24 cellular contexts compared by ENCODE assay signal in genomic region chr11:120467627-120468026, GRCh38. TPM values are rescaled to one million over a fixed set of nuclear protein-coding genes. Genes with fewer than 3 reads are reported as not detected.
A peak's percentile ranks its signal among the peaks of the same experiment; 100 is the strongest.
DNase-seq lines count a peak whose midpoint lies in the region; ATAC-seq, FAIRE-seq and TF ChIP-seq lines count a peak whose summit lies in the region.
"Had no signal": no experiment of that assay in that cellular context is flagged by ENCODE, and none has a peak within 500 bp of the region (broad histone marks: within the 10 kb centered on the region; RNA-seq: fewer than 3 reads in every experiment).

No MANE protein-coding gene starts in this region.

- no peaks in the 10 kb centered on the region for H4K20me1 ChIP-seq in mammary epithelial cell (ENCODE audit: insufficient read depth, low read length)

- 89% methylated on average over 6 of the region's 6 CpGs for WGBS in mammary epithelial cell (ENCODE audit: low coverage, missing lambda C conversion rate)
- WGBS in small intestine, 3 donors: 63 to 87% (median 85%) methylated on average over 6 of the region's 6 CpGs
- WGBS in tibial nerve, 2 donors: 93 to 97% methylated on average over 6 of the region's 6 CpGs

- H3K27ac Mint-ChIP-seq in MCF 10A (ENCODE audit: low read depth, unreplicated experiment): no peak overlapping the region
- H3K27ac Mint-ChIP-seq: activated naive CD4-positive, alpha-beta T cell treated with anti-CD3 and anti-CD28 coated beads, Interleukin-2, amount 50 U/mL, for 72 hours; activated T-helper 17 cell treated with anti-CD3 and anti-CD28 coated beads, Interleukin-2, amount 50 U/mL, for 72 hours; type B pancreatic cell; WTC11 had no signal

- H3K79me2 ChIP-seq in mammary epithelial cell (ENCODE audit: insufficient read depth, low read length): no peaks in the 10 kb centered on the region

- no peak overlapping the region for H2AFZ ChIP-seq in mammary epithelial cell (ENCODE audit: low read depth, low read length)

- DNase-seq in mammary epithelial cell (peak; percentile 7), MCF 10A (ENCODE audit: unreplicated experiment) (no peak), LNCaP clone FGC (ENCODE audit: low read depth) (peak; percentile 37), amniotic epithelial cell (ENCODE audit: low read depth) (peak; percentile 57), small intestine (peak; percentile 2), NCI-H1105 (lab: John Stamatoyannopoulos, UW) (no peak), tibial nerve (ENCODE audit: low spot score in 2 of 2) (no peak)
- DNase-seq: activated CD4-positive, alpha-beta T cell treated with anti-CD3 and anti-CD28 coated beads, Interleukin-2, amount 50 U/mL, for 4 hours; AML-193; heart right ventricle; left colon; mesendoderm; NCI-H1092; NCI-H187 treated with DMSO at 0.1 percent for 48 hours; T1000 had no signal

- no peak for ATAC-seq in GM21576 (IDR thresholded peaks at IDR 0.05; ENCODE audit: unreplicated experiment)
- ATAC-seq: activated naive CD4-positive, alpha-beta T cell treated with anti-CD3 and anti-CD28 coated beads, Interleukin-2, amount 50 U/mL, for 72 hours; activated T-helper 17 cell treated with anti-CD3 and anti-CD28 coated beads, Interleukin-2, amount 50 U/mL, for 72 hours; heart right ventricle; left colon; WTC11 had no signal

- no TSS peak for BruUV-seq in mammary epithelial cell (replicated peaks; lab: Mats Ljungman, UMichigan)
- no TSS peak for BruUV-seq in MCF 10A (replicated peaks; lab: Mats Ljungman, UMichigan)

- no peak for TF ChIP-seq EP300 in tibial nerve (IDR thresholded peaks at IDR 0.05)

- peaks cover 90% of the 10 kb centered on the region for H3K36me3 Mint-ChIP-seq in MCF 10A (ENCODE audit: insufficient read depth, unreplicated experiment)

- CTCF ChIA-PET in mammary epithelial cell (lab: Charles Lee; ENCODE audit: low non-redundant PET): no interaction called here
- CTCF ChIA-PET in MCF 10A (lab: Yijun Ruan, JAX): no interaction called here

- H3K4me1 Mint-ChIP-seq in MCF 10A (ENCODE audit: insufficient read depth, unreplicated experiment): no peaks in the 10 kb centered on the region
- H3K4me1 Mint-ChIP-seq: activated T-helper 17 cell treated with anti-CD3 and anti-CD28 coated beads, Interleukin-2, amount 50 U/mL, for 72 hours; WTC11 had no signal

- in situ Hi-C loops in mammary epithelial cell (cut with MboI; ENCODE audit: low sequenced_read_pairs in 2 of 2): no loop called here

- H3K36me3 ChIP-seq in mammary epithelial cell (ENCODE audit: insufficient read depth, low read length): peaks cover 6% of the 10 kb centered on the region
- peaks cover 9 to 21% of the 10 kb centered on the region in 2 donors for H3K36me3 ChIP-seq in small intestine (ENCODE audit: control insufficient read depth in 2 of 2, insufficient read depth in 2 of 2, low read length in 2 of 2)
- H3K36me3 ChIP-seq in tibial nerve: peaks cover 3 to 98% (median 9%) of the 10 kb centered on the region in 3 donors
- H3K36me3 ChIP-seq: neutrophil had no signal

- no peak overlapping the region for H3K9ac ChIP-seq in mammary epithelial cell (ENCODE audit: insufficient read depth, low read length)
- H3K9ac ChIP-seq: KMS-11 had no signal

- H3K27me3 Mint-ChIP-seq in MCF 10A (ENCODE audit: insufficient read depth, unreplicated experiment): no peaks in the 10 kb centered on the region
- H3K27me3 Mint-ChIP-seq: activated T-helper 17 cell treated with anti-CD3 and anti-CD28 coated beads, Interleukin-2, amount 50 U/mL, for 72 hours; type B pancreatic cell had no signal

- no peak overlapping the region for H3K27ac ChIP-seq in mammary epithelial cell (ENCODE audit: insufficient read depth, low read depth, low read length)
- no peak overlapping the region for H3K27ac ChIP-seq in small intestine (ENCODE audit: low read depth in 1 of 2, low read length in 1 of 2)
- H3K27ac ChIP-seq in tibial nerve: no peak overlapping the region
- H3K27ac ChIP-seq: 22Rv1, epithelial cell of prostate, heart right ventricle, KMS-11, neutrophil had no signal

- no peak overlapping the region for H3K4me2 ChIP-seq in mammary epithelial cell (ENCODE audit: insufficient read depth, low read depth, low read length)
- H3K4me2 ChIP-seq: KMS-11 had no signal

- no peak for FAIRE-seq in small intestine (lab: Jason Lieb, UNC)

- no peak for TF ChIP-seq POLR2A in tibial nerve (IDR thresholded peaks at IDR 0.05)

- H3K27me3 ChIP-seq in mammary epithelial cell (ENCODE audit: insufficient read depth, low read length): no peaks in the 10 kb centered on the region
- H3K27me3 ChIP-seq in small intestine (ENCODE audit: control insufficient read depth in 2 of 2, insufficient read depth in 2 of 2, low read length in 2 of 2): no peaks in the 10 kb centered on the region
- no peaks in the 10 kb centered on the region for H3K27me3 ChIP-seq in tibial nerve
- H3K27me3 ChIP-seq: heart right ventricle had no signal

- TF ChIP-seq CTCF in mammary epithelial cell (conservative IDR thresholded peaks at IDR 0.05 in 1 of 2, IDR thresholded peaks at IDR 0.05 in 1 of 2; ENCODE audit: extremely low read depth in 1 of 2, insufficient read depth in 1 of 2, low read depth in 1 of 2, low read length in 2 of 2) (no peak), MCF 10A (IDR thresholded peaks at IDR 0.05; ENCODE audit: unreplicated experiment) (no peak), LNCaP clone FGC (IDR thresholded peaks at IDR 0.05; ENCODE audit: control insufficient read depth, extremely low read depth, insufficient read depth) (no peak), tibial nerve (IDR thresholded peaks at IDR 0.05) (no peak)

- H3K9me3 ChIP-seq in mammary epithelial cell (replicated peaks; ENCODE audit: insufficient read depth, low read length): no peaks in the 10 kb centered on the region
- H3K9me3 ChIP-seq in small intestine (ENCODE audit: control insufficient read depth, low read depth): no peaks in the 10 kb centered on the region
- no peaks in the 10 kb centered on the region for H3K9me3 ChIP-seq in tibial nerve
- H3K9me3 ChIP-seq: heart right ventricle, neutrophil had no signal

- intact Hi-C loops in mammary epithelial cell (cut with micrococcal nuclease): no loop called here
- intact Hi-C loops in MCF 10A (cut with micrococcal nuclease): no loop called here

- H3K4me3 Mint-ChIP-seq in MCF 10A (ENCODE audit: unreplicated experiment): no peak overlapping the region
- H3K4me3 Mint-ChIP-seq: activated T-helper 17 cell treated with anti-CD3 and anti-CD28 coated beads, Interleukin-2, amount 50 U/mL, for 72 hours; type B pancreatic cell; WTC11 had no signal

- H3K4me3 ChIP-seq in mammary epithelial cell (replicated peaks in 1 of 3; ENCODE audit: insufficient read depth in 1 of 3, low read depth in 2 of 3, low read length in 3 of 3): no peak overlapping the region
- H3K4me3 ChIP-seq in LNCaP clone FGC (ENCODE audit: low read depth, low read length): no peak overlapping the region
- H3K4me3 ChIP-seq in small intestine (ENCODE audit: low read depth in 1 of 2, low read length in 2 of 2): no peak overlapping the region
- no peak overlapping the region for H3K4me3 ChIP-seq in tibial nerve
- H3K4me3 ChIP-seq: heart right ventricle had no signal

- dilution Hi-C loops in mammary epithelial cell (cut with HindIII; ENCODE audit: low sequenced_read_pairs): no loop called here

- H3K9me3 Mint-ChIP-seq in MCF 10A (ENCODE audit: unreplicated experiment): no peaks in the 10 kb centered on the region
- H3K9me3 Mint-ChIP-seq: activated naive CD4-positive, alpha-beta T cell treated with anti-CD3 and anti-CD28 coated beads, Interleukin-2, amount 50 U/mL, for 72 hours; activated T-helper 17 cell treated with anti-CD3 and anti-CD28 coated beads, Interleukin-2, amount 50 U/mL, for 72 hours; type B pancreatic cell; WTC11 had no signal

- POLR2A ChIA-PET in MCF 10A (lab: Yijun Ruan, JAX): interaction anchor here (1.1 kb wide), 1 partner anchor 132 kb away, joined by 3 read pairs; no protein-coding TSS in a partner anchor

- H3K4me1 ChIP-seq in mammary epithelial cell (ENCODE audit: insufficient read depth, low read length): no peaks in the 10 kb centered on the region
- H3K4me1 ChIP-seq in small intestine (ENCODE audit: control insufficient read depth in 2 of 2, insufficient read depth in 1 of 2, low read depth in 1 of 2, low read length in 1 of 2): no peaks in the 10 kb centered on the region
- no peaks in the 10 kb centered on the region for H3K4me1 ChIP-seq in tibial nerve

RNA-seq across cellular contexts. Expression of gene GRIK4, which starts 43.9 kb away (rescaled TPM):
- total RNA-seq in mammary epithelial cell: not detected
- polyA plus RNA-seq in mammary epithelial cell: not detected
- polyA minus RNA-seq in mammary epithelial cell: not detected
- total RNA-seq in MCF 10A (2022): not detected in 2 replicates
- under 1 TPM in 2 of 3 donors, not detected in 1; 0.15 to 0.27 TPM for polyA plus RNA-seq in small intestine
- total RNA-seq in tibial nerve: under 1 TPM in 2 of 4 donors, not detected in 2; 0.22 to 0.98 TPM
- total RNA-seq: activated naive CD4-positive, alpha-beta T cell treated with anti-CD3 and anti-CD28 coated beads, Interleukin-2, amount 50 U/mL, for 72 hours; activated T-helper 17 cell treated with anti-CD3 and anti-CD28 coated beads, Interleukin-2, amount 50 U/mL, for 72 hours had no signal

Comparison
In these comparisons a context has a peak if more than half of its experiments do, and no peak if none do; other contexts are left out.
1. DNase-seq: peak in mammary epithelial cell (single experiment), LNCaP clone FGC (single experiment), amniotic epithelial cell (single experiment) and small intestine (single experiment); none in MCF 10A (single experiment), NCI-H1105 (single experiment) and tibial nerve (0 of 2).